ENCODE assay signal across 15 cellular contexts in the genomic region with DNA sequence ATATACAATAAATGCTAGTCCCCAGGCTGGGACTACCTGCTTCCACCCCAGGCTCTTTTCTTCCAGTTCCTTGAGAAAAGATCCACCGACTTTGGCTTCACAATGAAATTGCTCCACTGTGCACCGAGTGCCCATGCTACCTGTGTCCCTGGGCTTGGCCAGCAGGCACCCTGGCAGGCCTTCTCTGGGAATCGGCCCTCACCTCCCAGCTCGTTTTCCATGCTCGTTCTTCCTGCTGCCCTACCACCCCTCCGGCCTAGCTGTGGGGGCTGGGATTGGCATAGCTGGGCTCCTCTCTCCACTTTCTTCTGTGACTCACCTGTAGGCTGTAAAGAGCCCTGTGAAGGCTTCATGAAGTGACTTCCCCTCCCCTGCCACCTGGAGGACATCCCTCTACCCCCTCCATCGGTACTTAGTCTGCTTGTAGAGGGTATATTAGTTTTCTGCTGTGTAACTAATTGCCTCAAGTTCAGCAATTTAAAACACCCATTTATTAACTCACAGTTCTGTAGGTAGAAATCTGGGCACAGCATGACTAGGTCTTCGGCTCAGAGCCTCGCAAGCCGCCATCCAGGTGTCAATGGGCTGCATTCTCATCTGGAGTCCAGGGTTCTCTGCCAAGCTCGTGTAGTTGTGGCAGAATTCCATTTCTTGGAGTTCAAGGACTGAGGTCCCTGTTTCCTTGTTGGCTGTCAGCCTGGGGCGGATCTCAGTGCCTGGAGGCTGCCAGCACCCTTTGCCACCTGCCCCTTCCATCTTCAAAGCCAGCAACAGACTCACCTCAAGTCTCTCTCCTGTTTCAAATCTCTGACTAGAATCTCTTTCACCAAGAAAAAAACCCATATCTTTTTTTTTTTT. TPM values are rescaled to one million over a fixed set of nuclear protein-coding genes. Genes with fewer than 3 reads are reported as not detected.
DNase-seq lines count a peak whose midpoint lies in the region; ATAC-seq, FAIRE-seq and TF ChIP-seq lines count a peak whose summit lies in the region.
"Had no signal": no experiment of that assay in that cellular context is flagged by ENCODE, and none has a peak within 500 bp of the region (broad histone marks: within the 10 kb centered on the region; RNA-seq: fewer than 3 reads in every experiment).

No MANE protein-coding gene starts in this region.

- ATAC-seq in stimulated activated naive B cell treated with anti-CD40 and anti-IgM and Interleukin-4, amounts not matched to agents 10 μg/mL and 1 μg/mL and 100 μg/mL, for 72 hours (replicated peaks), result no peak
- ATAC-seq: CD8-positive, alpha-beta T cell had no signal

- peaks cover 25% of the 10 kb centered on the region for H3K4me1 ChIP-seq in neural progenitor cell

- intact Hi-C loops in posterior vena cava (cut with DNase I), result no loop called here

- H3K9me3 Mint-ChIP-seq in neural progenitor cell, result peaks cover 13% of the 10 kb centered on the region
- no peaks in the 10 kb centered on the region for H3K9me3 Mint-ChIP-seq in stimulated activated naive B cell treated with anti-CD40 and anti-IgM and Interleukin-4, amounts not matched to agents 10 μg/mL and 1 μg/mL and 100 μg/mL, for 72 hours
- H3K9me3 Mint-ChIP-seq: CD8-positive, alpha-beta T cell had no signal

- no peak for TF ChIP-seq CTCF in LNCaP clone FGC (IDR thresholded peaks at IDR 0.05; ENCODE audit: control insufficient read depth, extremely low read depth, insufficient read depth)
- TF ChIP-seq CTCF in neural progenitor cell (IDR thresholded peaks at IDR 0.05), result no peak

- peak overlapping the region; percentile 11 for H3K27ac Mint-ChIP-seq in neural progenitor cell
- H3K27ac Mint-ChIP-seq in stimulated activated naive B cell treated with anti-CD40 and anti-IgM and Interleukin-4, amounts not matched to agents 10 μg/mL and 1 μg/mL and 100 μg/mL, for 72 hours, result no peak overlapping the region
- H3K27ac Mint-ChIP-seq: B cell; CD8-positive, alpha-beta T cell had no signal

- H4K20me1 ChIP-seq in neural progenitor cell (ENCODE audit: low read depth), result peaks cover 71% of the 10 kb centered on the region

- H3K9ac ChIP-seq in neural progenitor cell, result no peak overlapping the region

- peaks cover 6% of the 10 kb centered on the region for H3K9me3 ChIP-seq in neural progenitor cell (ENCODE audit: low read depth)

- peaks cover 38% of the 10 kb centered on the region for H3K79me2 ChIP-seq in neural progenitor cell (ENCODE audit: low read depth)

- peaks cover 51% of the 10 kb centered on the region for H3K36me3 Mint-ChIP-seq in neural progenitor cell
- H3K36me3 Mint-ChIP-seq in stimulated activated naive B cell treated with anti-CD40 and anti-IgM and Interleukin-4, amounts not matched to agents 10 μg/mL and 1 μg/mL and 100 μg/mL, for 72 hours, result no peaks in the 10 kb centered on the region
- H3K36me3 Mint-ChIP-seq: CD8-positive, alpha-beta T cell had no signal

- H3F3A ChIP-seq in neural progenitor cell (ENCODE audit: low read depth), result peaks cover 22% of the 10 kb centered on the region

- no peaks in the 10 kb centered on the region for H3K27me3 ChIP-seq in neural progenitor cell

- H3K27me3 Mint-ChIP-seq in neural progenitor cell (ENCODE audit: insufficient read depth, low read depth), result peaks cover 3% of the 10 kb centered on the region
- H3K27me3 Mint-ChIP-seq in stimulated activated naive B cell treated with anti-CD40 and anti-IgM and Interleukin-4, amounts not matched to agents 10 μg/mL and 1 μg/mL and 100 μg/mL, for 72 hours, result peaks cover 14 to 17% of the 10 kb centered on the region in 2 donors

- DNase-seq in LNCaP clone FGC (ENCODE audit: low read depth), result peak; percentile 79
- DNase-seq in neural progenitor cell (ENCODE audit: low spot score), result no peak
- peak; percentile 29 for DNase-seq in urothelium cell line (ENCODE audit: low spot score)
- DNase-seq in posterior vena cava (ENCODE audit: low spot score), result no peak
- no peak for DNase-seq in dedifferentiated amniotic fluid mesenchymal stem cell (ENCODE audit: extremely low spot score)
- DNase-seq in stimulated activated naive B cell treated with anti-CD40 and anti-IgM and Interleukin-4, amounts not matched to agents 10 μg/mL and 1 μg/mL and 100 μg/mL, for 72 hours, result no peak
- DNase-seq: ACHN; CD8-positive, alpha-beta T cell; EL; NCI-H187 treated with DMSO at 0.1 percent for 48 hours; NCI-H345 had no signal

- no peak overlapping the region for H3K4me3 Mint-ChIP-seq in neural progenitor cell
- no peak overlapping the region for H3K4me3 Mint-ChIP-seq in stimulated activated naive B cell treated with anti-CD40 and anti-IgM and Interleukin-4, amounts not matched to agents 10 μg/mL and 1 μg/mL and 100 μg/mL, for 72 hours
- H3K4me3 Mint-ChIP-seq: B cell; CD8-positive, alpha-beta T cell had no signal

- H3K4me3 ChIP-seq in LNCaP clone FGC (ENCODE audit: low read depth, low read length), result no peak overlapping the region
- no peak overlapping the region for H3K4me3 ChIP-seq in neural progenitor cell

- no peak overlapping the region for H3K4me2 ChIP-seq in neural progenitor cell

- no peak overlapping the region for H2AFZ ChIP-seq in neural progenitor cell (replicated peaks)

- H3K36me3 ChIP-seq in neural progenitor cell, result peaks cover 9% of the 10 kb centered on the region

- H3K27ac ChIP-seq in cingulate gyrus (ENCODE audit: low read depth, low read length) (peak overlapping the region; percentile 67), neural progenitor cell (no peak overlapping the region)

- H3K4me1 Mint-ChIP-seq in neural progenitor cell, result peaks cover 31% of the 10 kb centered on the region
- H3K4me1 Mint-ChIP-seq in stimulated activated naive B cell treated with anti-CD40 and anti-IgM and Interleukin-4, amounts not matched to agents 10 μg/mL and 1 μg/mL and 100 μg/mL, for 72 hours, result no peaks in the 10 kb centered on the region
- H3K4me1 Mint-ChIP-seq: B cell had no signal

- no peak for FAIRE-seq in urothelium cell line (lab: Jason Lieb, UNC)
- FAIRE-seq: H54 had no signal

RNA-seq across cellular contexts. Expression of a gene that starts 57.6 kb away (rescaled TPM):
- 46.3 and 93.5 TPM in 2 replicates for total RNA-seq in neural progenitor cell (ENCODE audit: low replicate concordance)
- not detected for total RNA-seq in posterior vena cava
- total RNA-seq: B cell; CD8-positive, alpha-beta T cell; SK-MEL-5 had no signal

Comparison
In these comparisons a context has a peak if more than half of its experiments do, and no peak if none do; other contexts are left out.
1. DNase-seq: peak in LNCaP clone FGC (single experiment) and urothelium cell line (single experiment); none in neural progenitor cell (single experiment), posterior vena cava (single experiment), dedifferentiated amniotic fluid mesenchymal stem cell (single experiment) and stimulated activated naive B cell treated with anti-CD40 and anti-IgM and Interleukin-4, amounts not matched to agents 10 μg/mL and 1 μg/mL and 100 μg/mL, for 72 hours (single experiment).
2. RNA of a gene that starts 57.6 kb away (total RNA-seq): 46.3 to 93.5 TPM in neural progenitor cell; not detected in posterior vena cava; every median in the first group is over 10 times any median in the second.